ENCODE assay signal across 36 cellular contexts in the genomic region with DNA sequence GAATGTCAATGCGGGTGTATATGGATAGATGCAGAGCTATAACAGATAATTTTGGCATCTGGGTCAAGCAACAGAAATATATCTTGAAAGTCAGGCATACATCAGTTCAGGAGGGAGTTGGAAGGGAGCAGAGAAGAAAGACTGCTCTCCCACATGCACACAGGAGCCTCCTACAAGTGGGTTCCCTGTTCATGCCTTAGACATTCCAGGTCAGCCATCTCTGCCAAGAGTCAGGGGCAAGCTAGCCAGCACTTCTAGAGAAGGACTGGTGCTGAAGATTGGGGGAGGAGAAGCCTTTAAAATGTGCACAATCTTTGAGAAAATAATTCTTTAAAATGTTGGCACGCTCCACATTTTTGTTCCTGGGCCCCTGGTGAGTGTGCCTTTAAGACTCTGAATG. TPM values are rescaled to one million over a fixed set of nuclear protein-coding genes. Genes with fewer than 3 reads are reported as not detected.
"Had no signal": no experiment of that assay in that cellular context is flagged by ENCODE, and none has a peak within 500 bp of the region (broad histone marks: within the 10 kb centered on the region; RNA-seq: fewer than 3 reads in every experiment).

No MANE protein-coding gene starts in this region.

- H3K27me3 ChIP-seq: ascending aorta, cardiac muscle cell had no signal

- H3K4me3 ChIP-seq: ascending aorta, cardiac muscle cell had no signal

- H3K4me1 ChIP-seq: ascending aorta had no signal

- H3K4me1 Mint-ChIP-seq: activated CD4-positive, alpha-beta memory T cell treated with anti-CD3 and anti-CD28 coated beads, Interleukin-2, amount 10 ng/mL, durations not matched to agents 7 days and 5 days; activated CD4-positive, alpha-beta T cell treated with anti-CD3 and anti-CD28 coated beads for 36 hours; activated CD4-positive, alpha-beta T cell treated with anti-CD3 and anti-CD28 coated beads, Interleukin-2, amount 10 ng/mL, durations not matched to agents 7 days and 5 days; activated CD8-positive, alpha-beta memory T cell treated with anti-CD3 and anti-CD28 coated beads, Interleukin-2, amount 10 ng/mL, durations not matched to agents 7 days and 5 days; activated naive CD4-positive, alpha-beta T cell treated with anti-CD3 and anti-CD28 coated beads, Interleukin-2, amount 10 ng/mL, durations not matched to agents 7 days and 5 days; activated naive CD4-positive, alpha-beta T cell treated with anti-CD3 and anti-CD28 coated beads, Interleukin-2, amount 50 U/mL, for 24 hours; activated naive CD8-positive, alpha-beta T cell treated with anti-CD3 and anti-CD28 coated beads, Interleukin-2, amount 10 ng/mL, durations not matched to agents 7 days and 5 days; brain; central memory CD8-positive, alpha-beta T cell had no signal

- DNase-seq: activated CD4-positive, alpha-beta memory T cell treated with anti-CD3 and anti-CD28 coated beads, Interleukin-2, amount 10 ng/mL, durations not matched to agents 7 days and 5 days; activated CD4-positive, alpha-beta T cell treated with anti-CD3 and anti-CD28 coated beads for 1 hour; activated CD4-positive, alpha-beta T cell treated with anti-CD3 and anti-CD28 coated beads for 36 hours; activated CD4-positive, alpha-beta T cell treated with anti-CD3 and anti-CD28 coated beads for 48 hours; activated CD4-positive, alpha-beta T cell treated with anti-CD3 and anti-CD28 coated beads, Interleukin-2, amount 10 ng/mL, durations not matched to agents 7 days and 5 days; activated CD4-positive, alpha-beta T cell treated with anti-CD3 and anti-CD28 coated beads, Interleukin-2, amount 50 U/mL, for 48 hours; activated CD4-positive, CD25-positive, alpha-beta regulatory T cell; activated CD8-positive, alpha-beta memory T cell treated with anti-CD3 and anti-CD28 coated beads for 24 hours; activated CD8-positive, alpha-beta memory T cell treated with anti-CD3 and anti-CD28 coated beads, Interleukin-2, amount 10 ng/mL, durations not matched to agents 7 days and 5 days; activated CD8-positive, alpha-beta memory T cell treated with anti-CD3 and anti-CD28 coated beads, Interleukin-2, amount 50 U/mL, for 48 hours; activated CD8-positive, alpha-beta T cell treated with anti-CD3 and anti-CD28 coated beads, Interleukin-2, amount 10 ng/mL, durations not matched to agents 7 days and 5 days; activated effector memory CD4-positive, alpha-beta T cell treated with Interleukin-2 at 50 U/mL for 16 hours; activated gamma-delta T cell; activated naive CD4-positive, alpha-beta T cell treated with anti-CD3 and anti-CD28 coated beads, Interleukin-2, amount 10 ng/mL, durations not matched to agents 7 days and 5 days; activated naive CD4-positive, alpha-beta T cell treated with Interleukin-2 at 50 U/mL for 16 hours; activated naive CD8-positive, alpha-beta T cell treated with anti-CD3 and anti-CD28 coated beads, Interleukin-2, amount 10 ng/mL, durations not matched to agents 7 days and 5 days; activated naive CD8-positive, alpha-beta T cell treated with anti-CD3 and anti-CD28 coated beads, Interleukin-2, amount 50 U/mL, for 24 hours; activated T-cell treated with anti-CD3 and anti-CD28 coated beads, Interleukin-2, amount 50 U/mL, for 24 hours; activated T-cell treated with anti-CD3 and anti-CD28 coated beads, Interleukin-2, amount 50 U/mL, for 48 hours; amygdala; anterior cingulate cortex; caudate nucleus; T-helper 1 cell; T-helper 2 cell; T-helper 9 cell had no signal

- H3K9me3 ChIP-seq: ascending aorta had no signal

- H3K27ac ChIP-seq: ascending aorta, cardiac muscle cell, VCaP had no signal

- H3K36me3 ChIP-seq: ascending aorta, cardiac muscle cell had no signal

- H3K4me3 Mint-ChIP-seq: activated CD4-positive, alpha-beta memory T cell treated with anti-CD3 and anti-CD28 coated beads, Interleukin-2, amount 10 ng/mL, durations not matched to agents 7 days and 5 days; activated CD4-positive, alpha-beta T cell treated with anti-CD3 and anti-CD28 coated beads for 36 hours; activated CD4-positive, alpha-beta T cell treated with anti-CD3 and anti-CD28 coated beads, Interleukin-2, amount 10 ng/mL, durations not matched to agents 7 days and 5 days; activated CD8-positive, alpha-beta memory T cell treated with anti-CD3 and anti-CD28 coated beads, Interleukin-2, amount 10 ng/mL, durations not matched to agents 7 days and 5 days; activated CD8-positive, alpha-beta T cell treated with anti-CD3 and anti-CD28 coated beads, Interleukin-2, amount 10 ng/mL, durations not matched to agents 7 days and 5 days; activated naive CD4-positive, alpha-beta T cell treated with anti-CD3 and anti-CD28 coated beads, Interleukin-2, amount 10 ng/mL, durations not matched to agents 7 days and 5 days; activated naive CD4-positive, alpha-beta T cell treated with anti-CD3 and anti-CD28 coated beads, Interleukin-2, amount 50 U/mL, for 24 hours; activated naive CD8-positive, alpha-beta T cell; activated naive CD8-positive, alpha-beta T cell treated with anti-CD3 and anti-CD28 coated beads, Interleukin-2, amount 10 ng/mL, durations not matched to agents 7 days and 5 days; activated naive CD8-positive, alpha-beta T cell treated with anti-CD3 and anti-CD28 coated beads, Interleukin-2, amount 50 U/mL, for 24 hours; activated T-cell treated with anti-CD3 and anti-CD28 coated beads, Interleukin-2, amount 50 U/mL, for 24 hours; brain; central memory CD8-positive, alpha-beta T cell; T-helper 1 cell treated with Interleukin-12 subunit alpha and Interleukin-12 subunit beta and Interleukin-4 antibody, amounts not matched to agents 30 μg/mL and 1 μg/mL, for 36 hours; T-helper 2 cell treated with Interferon-gamma antibody and Interleukin-4, amounts not matched to agents 5 μg/mL and 100 μg/mL, for 36 hours; WTC11 had no signal

- H3K9me3 Mint-ChIP-seq: activated CD4-positive, alpha-beta memory T cell treated with anti-CD3 and anti-CD28 coated beads, Interleukin-2, amount 10 ng/mL, durations not matched to agents 7 days and 5 days; activated naive CD4-positive, alpha-beta T cell treated with anti-CD3 and anti-CD28 coated beads, Interleukin-2, amount 10 ng/mL, durations not matched to agents 7 days and 5 days; activated naive CD4-positive, alpha-beta T cell treated with anti-CD3 and anti-CD28 coated beads, Interleukin-2, amount 50 U/mL, for 24 hours; activated naive CD8-positive, alpha-beta T cell treated with anti-CD3 and anti-CD28 coated beads, Interleukin-2, amount 10 ng/mL, durations not matched to agents 7 days and 5 days; activated naive CD8-positive, alpha-beta T cell treated with anti-CD3 and anti-CD28 coated beads, Interleukin-2, amount 50 U/mL, for 24 hours; activated T-cell treated with anti-CD3 and anti-CD28 coated beads, Interleukin-2, amount 50 U/mL, for 24 hours; activated T-helper 2 cell treated with anti-CD3 and anti-CD28 coated beads, Interferon-gamma antibody, Interleukin-2, Interleukin-4, amounts not matched to agents 10 μg/mL and 5 μg/mL and 100 μg/mL, durations not matched to agents 14 hours and 24 hours and 36 hours; central memory CD8-positive, alpha-beta T cell; T-helper 1 cell treated with Interleukin-12 subunit alpha and Interleukin-12 subunit beta and Interleukin-4 antibody, amounts not matched to agents 30 μg/mL and 1 μg/mL, for 36 hours; T-helper 2 cell treated with Interferon-gamma antibody and Interleukin-4, amounts not matched to agents 5 μg/mL and 100 μg/mL, for 36 hours had no signal

- H3K36me3 Mint-ChIP-seq: activated CD8-positive, alpha-beta memory T cell treated with anti-CD3 and anti-CD28 coated beads, Interleukin-2, amount 10 ng/mL, durations not matched to agents 7 days and 5 days; activated naive CD4-positive, alpha-beta T cell treated with anti-CD3 and anti-CD28 coated beads, Interleukin-2, amount 10 ng/mL, durations not matched to agents 7 days and 5 days; activated naive CD4-positive, alpha-beta T cell treated with anti-CD3 and anti-CD28 coated beads, Interleukin-2, amount 50 U/mL, for 24 hours; activated naive CD8-positive, alpha-beta T cell; activated naive CD8-positive, alpha-beta T cell treated with anti-CD3 and anti-CD28 coated beads, Interleukin-2, amount 10 ng/mL, durations not matched to agents 7 days and 5 days; brain; WTC11 had no signal

- H3K27ac Mint-ChIP-seq: activated CD4-positive, alpha-beta memory T cell treated with anti-CD3 and anti-CD28 coated beads, Interleukin-2, amount 10 ng/mL, durations not matched to agents 7 days and 5 days; activated CD4-positive, alpha-beta T cell treated with anti-CD3 and anti-CD28 coated beads for 36 hours; activated CD4-positive, alpha-beta T cell treated with anti-CD3 and anti-CD28 coated beads, Interleukin-2, amount 10 ng/mL, durations not matched to agents 7 days and 5 days; activated CD8-positive, alpha-beta memory T cell treated with anti-CD3 and anti-CD28 coated beads, Interleukin-2, amount 10 ng/mL, durations not matched to agents 7 days and 5 days; activated CD8-positive, alpha-beta T cell treated with anti-CD3 and anti-CD28 coated beads, Interleukin-2, amount 10 ng/mL, durations not matched to agents 7 days and 5 days; activated naive CD4-positive, alpha-beta T cell treated with anti-CD3 and anti-CD28 coated beads, Interleukin-2, amount 10 ng/mL, durations not matched to agents 7 days and 5 days; activated naive CD4-positive, alpha-beta T cell treated with anti-CD3 and anti-CD28 coated beads, Interleukin-2, amount 50 U/mL, for 24 hours; activated naive CD8-positive, alpha-beta T cell; activated naive CD8-positive, alpha-beta T cell treated with anti-CD3 and anti-CD28 coated beads, Interleukin-2, amount 10 ng/mL, durations not matched to agents 7 days and 5 days; activated naive CD8-positive, alpha-beta T cell treated with anti-CD3 and anti-CD28 coated beads, Interleukin-2, amount 50 U/mL, for 24 hours; activated T-cell treated with anti-CD3 and anti-CD28 coated beads, Interleukin-2, amount 50 U/mL, for 24 hours; activated T-helper 2 cell treated with anti-CD3 and anti-CD28 coated beads, Interferon-gamma antibody, Interleukin-2, Interleukin-4, amounts not matched to agents 10 μg/mL and 5 μg/mL and 100 μg/mL, durations not matched to agents 14 hours and 24 hours and 36 hours; brain; T-helper 1 cell treated with Interleukin-12 subunit alpha and Interleukin-12 subunit beta and Interleukin-4 antibody, amounts not matched to agents 30 μg/mL and 1 μg/mL, for 36 hours; T-helper 2 cell treated with Interferon-gamma antibody and Interleukin-4, amounts not matched to agents 5 μg/mL and 100 μg/mL, for 36 hours; WTC11 had no signal

RNA-seq across cellular contexts. Expression of a gene that starts 23.8 kb away (rescaled TPM):
- total RNA-seq: activated CD4-positive, alpha-beta memory T cell treated with anti-CD3 and anti-CD28 coated beads, Interleukin-2, amount 10 ng/mL, durations not matched to agents 7 days and 5 days; activated CD4-positive, alpha-beta T cell treated with anti-CD3 and anti-CD28 coated beads for 36 hours; activated CD4-positive, alpha-beta T cell treated with anti-CD3 and anti-CD28 coated beads, Interleukin-2, amount 10 ng/mL, durations not matched to agents 7 days and 5 days; activated CD8-positive, alpha-beta memory T cell treated with anti-CD3 and anti-CD28 coated beads, Interleukin-2, amount 10 ng/mL, durations not matched to agents 7 days and 5 days; activated CD8-positive, alpha-beta T cell treated with anti-CD3 and anti-CD28 coated beads, Interleukin-2, amount 10 ng/mL, durations not matched to agents 7 days and 5 days; activated naive CD8-positive, alpha-beta T cell treated with anti-CD3 and anti-CD28 coated beads, Interleukin-2, amount 10 ng/mL, durations not matched to agents 7 days and 5 days; activated T-helper 2 cell treated with anti-CD3 and anti-CD28 coated beads, Interferon-gamma antibody, Interleukin-2, Interleukin-4, amounts not matched to agents 10 μg/mL and 5 μg/mL and 100 μg/mL, durations not matched to agents 14 hours and 24 hours and 36 hours had no signal
